31 cellular contexts compared by ENCODE assay signal in the genomic region with DNA sequence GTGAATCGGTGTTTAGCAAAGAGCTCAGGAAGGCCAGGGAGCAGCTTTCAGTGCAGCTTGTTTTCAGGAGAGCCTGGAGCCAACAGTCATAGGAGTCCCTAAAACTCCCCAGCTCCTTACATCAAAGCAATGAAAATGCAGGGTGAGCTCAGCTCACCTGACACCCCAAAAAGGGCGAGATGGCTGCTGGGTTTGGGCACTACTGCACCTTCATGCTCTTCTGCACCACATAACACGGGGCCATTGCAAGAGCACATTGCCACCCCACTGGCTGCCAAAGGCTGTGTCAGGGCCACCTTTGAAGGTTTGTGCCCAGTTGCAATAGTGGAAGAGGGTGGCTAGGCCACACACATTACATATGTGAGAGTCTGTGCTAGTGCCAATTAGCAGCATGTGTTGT. TPM values are rescaled to one million over a fixed set of nuclear protein-coding genes. Genes with fewer than 3 reads are reported as not detected.
A peak's percentile ranks its signal among the peaks of the same experiment; 100 is the strongest.
DNase-seq lines count a peak whose midpoint lies in the region; ATAC-seq and TF ChIP-seq lines count a peak whose summit lies in the region.
"Had no signal": no experiment of that assay in that cellular context is flagged by ENCODE, and none has a peak within 500 bp of the region (broad histone marks: within the 10 kb centered on the region; RNA-seq: fewer than 3 reads in every experiment).

No MANE protein-coding gene starts in this region.

- H3K4me1 ChIP-seq in esophagus muscularis mucosa (no peaks in the 10 kb centered on the region), right cardiac atrium (ENCODE audit: control insufficient read depth, insufficient read depth, low read length) (no peaks in the 10 kb centered on the region)
- H3K4me1 ChIP-seq: A549, BE2C, BLaER1 had no signal

- H3K36me3 Mint-ChIP-seq in osteocyte (ENCODE audit: unreplicated experiment) = no peaks in the 10 kb centered on the region
- H3K36me3 Mint-ChIP-seq: CD14-positive monocyte; CD4-positive, alpha-beta memory T cell; CD4-positive, CD25-positive, alpha-beta regulatory T cell; CD8-positive, alpha-beta memory T cell; CD8-positive, alpha-beta T cell had no signal

- no peak overlapping the region for H3K27ac Mint-ChIP-seq in osteocyte (ENCODE audit: unreplicated experiment)
- H3K27ac Mint-ChIP-seq: B cell; CD14-positive monocyte; CD4-positive, alpha-beta memory T cell; CD4-positive, alpha-beta T cell; CD4-positive, CD25-positive, alpha-beta regulatory T cell; CD8-positive, alpha-beta memory T cell; CD8-positive, alpha-beta T cell had no signal

- H3K36me3 ChIP-seq in esophagus muscularis mucosa = no peaks in the 10 kb centered on the region
- H3K36me3 ChIP-seq: BE2C; BLaER1; BLaER1 treated with 17β-estradiol and CSF1 and Interleukin-3, amounts not matched to agents 10 nM and 100 nM had no signal

- H3K4me3 Mint-ChIP-seq in osteocyte (ENCODE audit: unreplicated experiment) = no peak overlapping the region
- H3K4me3 Mint-ChIP-seq: B cell; CD14-positive monocyte; CD4-positive, alpha-beta memory T cell; CD4-positive, alpha-beta T cell; CD4-positive, CD25-positive, alpha-beta regulatory T cell; CD8-positive, alpha-beta memory T cell; CD8-positive, alpha-beta T cell had no signal

- H3K9me3 ChIP-seq in esophagus muscularis mucosa (no peaks in the 10 kb centered on the region), right cardiac atrium (ENCODE audit: control insufficient read depth, low read length) (no peaks in the 10 kb centered on the region)
- H3K9me3 ChIP-seq: A549; BE2C; BLaER1; BLaER1 treated with 17β-estradiol and CSF1 and Interleukin-3, amounts not matched to agents 10 nM and 100 nM; Caco-2 had no signal

- peaks cover 50% of the 10 kb centered on the region for H3K4me1 Mint-ChIP-seq in osteocyte (ENCODE audit: unreplicated experiment)
- H3K4me1 Mint-ChIP-seq: B cell; CD14-positive monocyte; CD4-positive, alpha-beta memory T cell; CD4-positive, CD25-positive, alpha-beta regulatory T cell; CD8-positive, alpha-beta memory T cell had no signal

- TF ChIP-seq EP300 in esophagus muscularis mucosa (IDR thresholded peaks at IDR 0.05) = no peak

- TF ChIP-seq CTCF in esophagus muscularis mucosa (IDR thresholded peaks at IDR 0.05) = no peak
- TF ChIP-seq CTCF in osteocyte (IDR thresholded peaks at IDR 0.05) = no peak

- H3K9me3 Mint-ChIP-seq in osteocyte (ENCODE audit: unreplicated experiment) = no peaks in the 10 kb centered on the region
- H3K9me3 Mint-ChIP-seq: CD14-positive monocyte; CD4-positive, alpha-beta memory T cell; CD4-positive, alpha-beta T cell; CD8-positive, alpha-beta memory T cell; CD8-positive, alpha-beta T cell had no signal

- intact Hi-C loops in esophagus muscularis mucosa (cut with DNase I) (no loop called here), right cardiac atrium (cut with DNase I) (no loop called here)

- H3K4me3 ChIP-seq in esophagus muscularis mucosa (no peak overlapping the region), right cardiac atrium (ENCODE audit: low read length) (no peak overlapping the region)
- H3K4me3 ChIP-seq: A549; BLaER1; BLaER1 treated with 17β-estradiol and CSF1 and Interleukin-3, amounts not matched to agents 10 nM and 100 nM had no signal

- DNase-seq in esophagus muscularis mucosa (ENCODE audit: extremely low spot score) (peak; percentile 79), osteocyte (ENCODE audit: extremely low spot score, unreplicated experiment) (peak; percentile 62), NCI-H526 treated with DMSO at 0.1 percent for 48 hours (lab: John Stamatoyannopoulos, UW) (no peak), right cardiac atrium (no peak)
- DNase-seq: 8988T; ACHN; AML-193; BE2C; C1 segment of cervical spinal cord; Caco-2; Calu3; CD4-positive, alpha-beta memory T cell; CD4-positive, alpha-beta T cell; CD4-positive, CD25-positive, alpha-beta regulatory T cell; CD8-positive, alpha-beta memory T cell; CD8-positive, alpha-beta T cell; COR-L47; DMS 273 treated with DMSO at 0.1 percent for 48 hours; DMS153; DMS53; DMS79; DMS79 treated with DMSO at 0.1 percent for 48 hours; DND-41; EL had no signal

- 90% methylated on average over 3 of the region's 3 CpGs for WGBS in esophagus muscularis mucosa
- WGBS in right cardiac atrium = 89% methylated on average over 3 of the region's 3 CpGs

- no peaks in the 10 kb centered on the region for H3K27me3 Mint-ChIP-seq in osteocyte (ENCODE audit: unreplicated experiment)

- ATAC-seq in right cardiac atrium = no peak
- ATAC-seq: A549; CD8-positive, alpha-beta T cell had no signal

- H3K27ac ChIP-seq in esophagus muscularis mucosa (replicated peaks in 1 of 4) (no peak overlapping the region), right cardiac atrium (ENCODE audit: low read length) (no peak overlapping the region)
- H3K27ac ChIP-seq: 22Rv1; A549; BLaER1; BLaER1 treated with 17β-estradiol and CSF1 and Interleukin-3, amounts not matched to agents 10 nM and 100 nM; C4-2B had no signal

- no peak for TF ChIP-seq POLR2A in esophagus muscularis mucosa (IDR thresholded peaks at IDR 0.05; ENCODE audit: low read depth)

- H3K27me3 ChIP-seq in esophagus muscularis mucosa = no peaks in the 10 kb centered on the region
- H3K27me3 ChIP-seq in right cardiac atrium (ENCODE audit: control insufficient read depth, insufficient read depth) = no peaks in the 10 kb centered on the region
- H3K27me3 ChIP-seq: BE2C; BLaER1; BLaER1 treated with 17β-estradiol and CSF1 and Interleukin-3, amounts not matched to agents 10 nM and 100 nM had no signal

RNA-seq across cellular contexts. Expression of a gene that starts 25.0 kb away (rescaled TPM):
- total RNA-seq in esophagus muscularis mucosa = 10 to 100 TPM; 17.0 to 28.8 (median 21.8) TPM
- total RNA-seq in osteocyte = 236 and 267 TPM in 2 replicates
- total RNA-seq in right cardiac atrium = 10 to 100 TPM; 16.8 to 30.3 (median 27.0) TPM
- 14.8 TPM for polyA plus RNA-seq in right cardiac atrium
- polyA plus RNA-seq: CD14-positive monocyte had no signal

Comparison
In these comparisons a context has a peak if more than half of its experiments do, and no peak if none do; other contexts are left out.
1. DNase-seq: peak in esophagus muscularis mucosa (single experiment) and osteocyte (single experiment); none in NCI-H526 treated with DMSO at 0.1 percent for 48 hours (single experiment) and right cardiac atrium (0 of 3).